In genomic region chr15:74598126-74598842, GRCh38 we compare ENCODE assay signal across 8 cellular contexts. TPM values are rescaled to one million over a fixed set of nuclear protein-coding genes. Genes with fewer than 3 reads are reported as not detected.
DNase-seq lines count a peak whose midpoint lies in the region; ATAC-seq and TF ChIP-seq lines count a peak whose summit lies in the region.

No MANE protein-coding gene starts in this region.

- H3K9me3 Mint-ChIP-seq in CD4-positive, CD25-positive, alpha-beta regulatory T cell = peaks cover 0 to 3% (median 0%) of the 10 kb centered on the region in 7 donors

- TSS peak; percentile 64 for BruUV-seq in PC-9 (replicated peaks; lab: Mats Ljungman, UMichigan)

- no peaks in the 10 kb centered on the region for H3K9me2 ChIP-seq in PC-9 (ENCODE audit: insufficient read depth)

- no peaks in the 10 kb centered on the region for H3K27me3 Mint-ChIP-seq in CD4-positive, CD25-positive, alpha-beta regulatory T cell

- intact Hi-C loops in PC-9 (cut with micrococcal nuclease; ENCODE audit: unreplicated experiment) (no loop called here), esophagus squamous epithelium (cut with DNase I) (no loop called here)

- no peaks in the 10 kb centered on the region for H3F3A ChIP-seq in PC-9 (ENCODE audit: insufficient read depth, low read depth)

- peak in 2 of 4 donors; percentile 43 to 67 for TF ChIP-seq POLR2A in esophagus squamous epithelium (IDR thresholded peaks at IDR 0.05)

- no peak overlapping the region for H2AFZ ChIP-seq in PC-9

- H3K4me1 ChIP-seq in CD4-positive, CD25-positive, alpha-beta regulatory T cell (ENCODE audit: control insufficient read depth, insufficient read depth, low read length, poor library complexity, severe bottlenecking) = peaks cover 19% of the 10 kb centered on the region
- H3K4me1 ChIP-seq in PC-9 (replicated peaks; ENCODE audit: insufficient read depth) = no peaks in the 10 kb centered on the region
- peaks cover 4 to 24% (median 15%) of the 10 kb centered on the region in 3 donors for H3K4me1 ChIP-seq in esophagus squamous epithelium

- CTCF ChIA-PET in PC-9 (lab: Charles Lee) = interaction anchor here (0.6 to 1.2 kb wide), 2 partner anchors 17 to 109 kb away, joined by 3 to 4 read pairs; partner anchors contain the start of gene CLK3

- H4K20me1 ChIP-seq in PC-9 (ENCODE audit: insufficient read depth) = no peaks in the 10 kb centered on the region

- no peak for TF ChIP-seq CTCF in PC-9 (conservative IDR thresholded peaks at IDR 0.05)
- TF ChIP-seq CTCF in esophagus squamous epithelium (IDR thresholded peaks at IDR 0.05) = no peak

- H3K4me3 Mint-ChIP-seq in CD4-positive, CD25-positive, alpha-beta regulatory T cell = peak overlapping the region; percentile 89 to 100 (median 99)

- peaks cover 16% of the 10 kb centered on the region for H3K36me3 Mint-ChIP-seq in CD4-positive, CD25-positive, alpha-beta regulatory T cell

- H3K9me3 ChIP-seq in CD4-positive, CD25-positive, alpha-beta regulatory T cell (ENCODE audit: control insufficient read depth in 2 of 2, low read length in 2 of 2) = no peaks in the 10 kb centered on the region
- H3K9me3 ChIP-seq in PC-9 (ENCODE audit: insufficient read depth, low read depth) (no peaks in the 10 kb centered on the region), esophagus squamous epithelium (no peaks in the 10 kb centered on the region)

- H3K27ac ChIP-seq in CD4-positive, CD25-positive, alpha-beta regulatory T cell (ENCODE audit: insufficient read depth, low read length, poor library complexity, severe bottlenecking) = peak overlapping the region; percentile 75
- H3K27ac ChIP-seq in PC-9 = no peak overlapping the region
- H3K27ac ChIP-seq in esophagus squamous epithelium = peak overlapping the region; percentile 73 to 87 (median 84)

- peak overlapping the region; percentile 6; the same call in 1 of the 2 replicates for H3K4me2 ChIP-seq in PC-9

- H3K36me3 ChIP-seq in CD4-positive, CD25-positive, alpha-beta regulatory T cell (ENCODE audit: control insufficient read depth, insufficient read depth, low read length) = peaks cover 14% of the 10 kb centered on the region
- H3K36me3 ChIP-seq in PC-9 (ENCODE audit: low read depth) (no peaks in the 10 kb centered on the region), esophagus squamous epithelium (peaks cover 0 to 32% (median 3%) of the 10 kb centered on the region in 3 donors)

- peak; percentile 81 to 90 (median 85) for DNase-seq in CD4-positive, CD25-positive, alpha-beta regulatory T cell
- DNase-seq in PC-9 (peak; percentile 61 to 92), activated T-helper 1 cell treated with Interleukin-2 at 50 U/mL for 16 hours (ENCODE audit: low read depth) (peak; percentile 73), esophagus squamous epithelium (lab: John Stamatoyannopoulos, UW) (peak; percentile 69), myocyte (ENCODE audit: low read depth) (peak; percentile 95)
- peak; percentile 69 to 87 for DNase-seq in stimulated activated CD8-positive, alpha-beta memory T cell treated with anti-CD3 and anti-CD28 coated beads, Interleukin-7, amount 100 ng/mL, for 48 hours (ENCODE audit: extremely low read depth in 1 of 2, low read depth in 1 of 2)

- H3K4me3 ChIP-seq in CD4-positive, CD25-positive, alpha-beta regulatory T cell (ENCODE audit: low read depth, low read length) = peak overlapping the region; percentile 87
- H3K4me3 ChIP-seq in PC-9 = no peak overlapping the region
- H3K4me3 ChIP-seq in esophagus squamous epithelium = peak overlapping the region; percentile 47 to 75 (median 58)

- no peaks in the 10 kb centered on the region for H3K27me3 ChIP-seq in CD4-positive, CD25-positive, alpha-beta regulatory T cell (ENCODE audit: control insufficient read depth, insufficient read depth, low read length)
- H3K27me3 ChIP-seq in PC-9 (ENCODE audit: insufficient read depth, low read depth) = no peaks in the 10 kb centered on the region
- H3K27me3 ChIP-seq in esophagus squamous epithelium = no peaks in the 10 kb centered on the region

- WGBS in esophagus squamous epithelium, 2 donors = 0 to 3% methylated on average over 9 to 12 of the region's 26 CpGs

- H3K27ac Mint-ChIP-seq in CD4-positive, CD25-positive, alpha-beta regulatory T cell = peak overlapping the region; percentile 92 to 97 (median 95)

- H3K4me1 Mint-ChIP-seq in CD4-positive, CD25-positive, alpha-beta regulatory T cell = peaks cover 0 to 22% (median 13%) of the 10 kb centered on the region in 4 donors

- ATAC-seq in CD4-positive, CD25-positive, alpha-beta regulatory T cell (ENCODE audit: low read depth in 2 of 2) = peak; percentile 92 to 93
- ATAC-seq in GM19395 (IDR thresholded peaks at IDR 0.05; ENCODE audit: unreplicated experiment) = peak; percentile 90
- peak; percentile 69 for ATAC-seq in HG03558 (IDR thresholded peaks at IDR 0.05; ENCODE audit: extremely low read depth, unreplicated experiment)

- POLR2A ChIA-PET in PC-9 (lab: Charles Lee; ENCODE audit: unreplicated experiment) = interaction anchor here (0.6 to 1.0 kb wide), 2 partner anchors 10 to 137 kb away, joined by 3 to 6 read pairs; partner anchors contain the start of gene UBL7

- H3K79me2 ChIP-seq in PC-9 (ENCODE audit: low read depth) = no peaks in the 10 kb centered on the region

RNA-seq across cellular contexts. Expression of gene CLK3, which starts 17.4 kb away (rescaled TPM):
- 289 TPM for total RNA-seq in CD4-positive, CD25-positive, alpha-beta regulatory T cell
- polyA plus RNA-seq in CD4-positive, CD25-positive, alpha-beta regulatory T cell = 10 to 100 TPM; 58.4 to 79.7 (median 75.0) TPM
- 70.7 and 80.1 TPM in 2 replicates for total RNA-seq in PC-9 (2021)
- total RNA-seq in esophagus squamous epithelium = 100 to 1,000 TPM in 1 of 4 donors, 10 to 100 TPM in 3; 46.8 to 105 (median 58.0) TPM
- total RNA-seq in myocyte = 74.0 and 76.0 TPM in 2 replicates
- polyA plus RNA-seq in myocyte (2012) = 59.6 TPM

RNA-seq across cellular contexts. Expression of gene ARID3B, which starts 57.3 kb away (rescaled TPM):
- total RNA-seq in CD4-positive, CD25-positive, alpha-beta regulatory T cell = 63.5 TPM
- polyA plus RNA-seq in CD4-positive, CD25-positive, alpha-beta regulatory T cell = 10 to 100 TPM in 2 of 4 donors, 1 to 10 TPM in 2; 9.7 to 11.2 (median 10.5) TPM
- total RNA-seq in PC-9 (2021) = 9.6 and 10.8 TPM in 2 replicates
- 10 to 100 TPM in 1 of 4 donors, 1 to 10 TPM in 3; 4.5 to 11.6 (median 6.4) TPM for total RNA-seq in esophagus squamous epithelium
- total RNA-seq in myocyte = 0.36 and 0.88 TPM in 2 replicates
- polyA plus RNA-seq in myocyte (2012) = 1.0 TPM
